In the genomic region with DNA sequence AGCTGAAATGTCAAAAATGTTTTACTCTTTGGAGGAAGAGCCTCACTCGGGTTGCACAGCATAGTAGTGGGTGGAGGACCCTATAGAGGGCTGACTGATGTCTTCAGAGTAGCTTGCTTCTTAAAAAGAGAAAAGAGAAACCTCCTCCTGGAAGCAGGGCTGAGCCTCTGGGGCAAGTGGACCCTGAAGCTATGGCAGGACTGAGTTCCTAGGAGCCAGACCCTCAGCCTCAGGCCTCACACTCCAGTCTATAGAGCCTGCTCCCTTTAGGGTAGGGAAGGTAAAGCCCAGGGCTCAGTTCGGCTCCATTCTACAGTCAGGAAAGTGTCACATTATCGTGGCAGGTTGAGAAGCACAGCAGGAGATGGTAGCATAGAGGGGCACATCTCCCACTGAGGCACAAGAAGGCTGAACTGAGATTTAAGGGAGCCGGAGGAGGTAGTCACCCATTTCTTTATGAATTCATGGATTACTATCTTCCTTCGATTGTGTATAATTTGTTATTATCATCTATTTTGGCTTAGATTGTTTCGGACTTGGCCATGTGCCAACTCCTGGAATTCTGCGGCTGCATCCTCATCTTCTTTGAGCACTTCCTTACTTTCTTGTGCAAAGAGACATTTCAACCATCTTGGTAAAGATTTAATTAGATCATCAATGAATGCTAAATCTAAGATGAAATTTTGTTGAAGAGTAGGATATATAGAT, we compare ENCODE assay signal across 19 cellular contexts. TPM values are rescaled to one million over a fixed set of nuclear protein-coding genes. Genes with fewer than 3 reads are reported as not detected.
DNase-seq lines count a peak whose midpoint lies in the region; ATAC-seq, FAIRE-seq and TF ChIP-seq lines count a peak whose summit lies in the region.
"Had no signal": no experiment of that assay in that cellular context is flagged by ENCODE, and none has a peak within 500 bp of the region (broad histone marks: within the 10 kb centered on the region; RNA-seq: fewer than 3 reads in every experiment).

No MANE protein-coding gene starts in this region.

- 81% methylated on average over 7 of the region's 7 CpGs for WGBS in A549 (ENCODE audit: missing lambda C conversion rate)

- no peak for TF ChIP-seq POLR2A in A549 (IDR thresholded peaks at IDR 0.05; ENCODE audit: low read length)

- CTCF ChIA-PET in A549 (lab: Yijun Ruan, JAX), result interaction anchor here (1.0 to 26.8 kb wide), 8 partner anchors 7 to 105 kb away, joined by 3 to 386 read pairs (median 4); a partner anchor contains a TSS

- H3K4me1 ChIP-seq in A549, result peaks cover 25% of the 10 kb centered on the region
- H3K4me1 ChIP-seq in BE2C, result no peaks in the 10 kb centered on the region

- H3K27me3 ChIP-seq in WERI-Rb-1 (ENCODE audit: insufficient read depth, low read depth, severe bottlenecking), result no peaks in the 10 kb centered on the region
- H3K27me3 ChIP-seq in BE2C, result no peaks in the 10 kb centered on the region

- no peaks in the 10 kb centered on the region for H3K36me3 ChIP-seq in WERI-Rb-1
- no peaks in the 10 kb centered on the region for H3K36me3 ChIP-seq in BE2C
- H3K36me3 ChIP-seq: BLaER1 treated with 17β-estradiol and CSF1 and Interleukin-3, amounts not matched to agents 10 nM and 100 nM had no signal

- no peak for TF ChIP-seq EP300 in A549 (IDR thresholded peaks at IDR 0.05)

- intact Hi-C loops in sciatic nerve (cut with DNase I), result no loop called here

- FAIRE-seq in A549 (lab: Jason Lieb, UNC), result no peak
- FAIRE-seq: D721Med, GM12891 had no signal

- POLR2A ChIA-PET in A549 (lab: Yijun Ruan, JAX), result no interaction called here

- no peak for TF ChIP-seq CTCF in A549 (IDR thresholded peaks at IDR 0.05)
- no peak for TF ChIP-seq CTCF in WERI-Rb-1 (IDR thresholded peaks at IDR 0.05; ENCODE audit: low read depth, low read length)
- no peak for TF ChIP-seq CTCF in BE2C (IDR thresholded peaks at IDR 0.05; ENCODE audit: low read depth, low read length)

- no peak overlapping the region for H3K4me2 ChIP-seq in A549
- H3K4me2 ChIP-seq: BLaER1 treated with 17β-estradiol and CSF1 and Interleukin-3, amounts not matched to agents 10 nM and 100 nM; GM23338; PC-9 had no signal

- TF ChIP-seq RAD21 in A549 (conservative IDR thresholded peaks at IDR 0.05 in 1 of 2, IDR thresholded peaks at IDR 0.05 in 1 of 2), result no peak

- H3K9me3 ChIP-seq in A549 (no peaks in the 10 kb centered on the region), WERI-Rb-1 (ENCODE audit: severe bottlenecking) (no peaks in the 10 kb centered on the region), BE2C (no peaks in the 10 kb centered on the region)
- H3K9me3 ChIP-seq: BLaER1 treated with 17β-estradiol and CSF1 and Interleukin-3, amounts not matched to agents 10 nM and 100 nM had no signal

- no peak overlapping the region for H3K4me3 ChIP-seq in A549
- H3K4me3 ChIP-seq in WERI-Rb-1 (ENCODE audit: low read depth, low read length), result no peak overlapping the region
- H3K4me3 ChIP-seq in BE2C (ENCODE audit: low read depth, low read length), result no peak overlapping the region
- H3K4me3 ChIP-seq: BLaER1 treated with 17β-estradiol and CSF1 and Interleukin-3, amounts not matched to agents 10 nM and 100 nM; GM23338; PC-9 had no signal

- H3K27ac ChIP-seq in A549 (peak overlapping the region; percentile 4 to 45; a peak in 3 of 6 replicates), WERI-Rb-1 (no peak overlapping the region)
- H3K27ac ChIP-seq: BLaER1 treated with 17β-estradiol and CSF1 and Interleukin-3, amounts not matched to agents 10 nM and 100 nM; PC-9; RWPE1 had no signal

- ATAC-seq in A549, result no peak
- no peak for ATAC-seq in left lobe of liver
- no peak for ATAC-seq in sciatic nerve
- ATAC-seq in GM21717 (IDR thresholded peaks at IDR 0.05; ENCODE audit: unreplicated experiment), result no peak
- ATAC-seq: GM23338 had no signal

- DNase-seq in A549 (ENCODE audit: low read depth in 1 of 2, low spot score in 1 of 2) (no peak), WERI-Rb-1 (peak; percentile 2), left lobe of liver (ENCODE audit: low spot score) (peak; percentile 14), sciatic nerve (ENCODE audit: low spot score) (peak; percentile 39), NCI-H128 (lab: John Stamatoyannopoulos, UW; ENCODE audit: unreplicated experiment) (no peak), BE2C (no peak)
- DNase-seq: CD8-positive, alpha-beta memory T cell; KBM-7; NCI-H1105 treated with DMSO at 0.1 percent for 48 hours; NCI-H187; NCI-H345; NCI-H524 treated with DMSO at 0.1 percent for 48 hours; PC-9 had no signal

TF ChIP-seq in A549, 52 proteins besides CTCF, POLR2A, EP300 and RAD21:
- TF ChIP-seq, protein P1, sequence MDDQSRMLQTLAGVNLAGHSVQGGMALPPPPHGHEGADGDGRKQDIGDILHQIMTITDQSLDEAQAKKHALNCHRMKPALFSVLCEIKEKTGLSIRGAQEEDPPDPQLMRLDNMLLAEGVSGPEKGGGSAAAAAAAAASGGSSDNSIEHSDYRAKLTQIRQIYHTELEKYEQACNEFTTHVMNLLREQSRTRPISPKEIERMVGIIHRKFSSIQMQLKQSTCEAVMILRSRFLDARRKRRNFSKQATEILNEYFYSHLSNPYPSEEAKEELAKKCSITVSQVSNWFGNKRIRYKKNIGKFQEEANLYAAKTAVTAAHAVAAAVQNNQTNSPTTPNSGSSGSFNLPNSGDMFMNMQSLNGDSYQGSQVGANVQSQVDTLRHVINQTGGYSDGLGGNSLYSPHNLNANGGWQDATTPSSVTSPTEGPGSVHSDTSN (IDR thresholded peaks at IDR 0.05), result no peak
- TF ChIP-seq SMC3 (IDR thresholded peaks at IDR 0.05) (no peak), ZFP36 (IDR thresholded peaks at IDR 0.05; ENCODE audit: borderline replicate concordance, partially characterized antibody) (no peak)
- TF ChIP-seq, protein P2, sequence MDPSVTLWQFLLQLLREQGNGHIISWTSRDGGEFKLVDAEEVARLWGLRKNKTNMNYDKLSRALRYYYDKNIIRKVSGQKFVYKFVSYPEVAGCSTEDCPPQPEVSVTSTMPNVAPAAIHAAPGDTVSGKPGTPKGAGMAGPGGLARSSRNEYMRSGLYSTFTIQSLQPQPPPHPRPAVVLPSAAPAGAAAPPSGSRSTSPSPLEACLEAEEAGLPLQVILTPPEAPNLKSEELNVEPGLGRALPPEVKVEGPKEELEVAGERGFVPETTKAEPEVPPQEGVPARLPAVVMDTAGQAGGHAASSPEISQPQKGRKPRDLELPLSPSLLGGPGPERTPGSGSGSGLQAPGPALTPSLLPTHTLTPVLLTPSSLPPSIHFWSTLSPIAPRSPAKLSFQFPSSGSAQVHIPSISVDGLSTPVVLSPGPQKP (IDR thresholded peaks at IDR 0.05; ENCODE audit: low read depth, low read length), result no peak

RNA-seq across cellular contexts. Expression of a gene that starts 7.4 kb away (rescaled TPM):
- polyA plus RNA-seq in A549 (2011; rRNA removed) (44.3 and 54.8 TPM in 2 replicates), A549 (2017; fragmentation: RNase III; extraction: RNeasy Plus Mini Kit Qiagen cat#74134 plus additional on column Dnase treatment) (70.7 to 103 TPM (median 90.6 TPM) in 3 replicates)
- polyA plus RNA-seq in A549 (2012; cell fraction: cytosol; rRNA removed), result 47.9 and 48.0 TPM in 2 replicates
- polyA plus RNA-seq in A549 (2012; cell fraction: nucleus; rRNA removed), result 222 and 260 TPM in 2 replicates
- 20.1 and 41.6 TPM in 2 replicates for polyA minus RNA-seq in A549 (2011; rRNA and poly(A)+ RNA removed)
- total RNA-seq in left lobe of liver (8.1 TPM), sciatic nerve (44.3 TPM)
- polyA plus RNA-seq in BE2C (2012; ENCODE audit: insufficient read depth, insufficient read length, low read depth), result 19.9 TPM
- polyA plus RNA-seq: CD8-positive, alpha-beta memory T cell had no signal

RNA-seq across cellular contexts. Expression of a gene that starts 25.5 kb away (rescaled TPM):
- 57.7 and 63.8 TPM in 2 replicates for polyA plus RNA-seq in A549 (2011; rRNA removed)
- 19.9 and 25.2 TPM in 2 replicates for polyA plus RNA-seq in A549 (2012; cell fraction: cytosol; rRNA removed)
- 12.5 and 13.7 TPM in 2 replicates for polyA plus RNA-seq in A549 (2012; cell fraction: nucleus; rRNA removed)
- 48.1 to 55.5 TPM (median 50.3 TPM) in 3 replicates for polyA plus RNA-seq in A549 (2017; fragmentation: RNase III; extraction: RNeasy Plus Mini Kit Qiagen cat#74134 plus additional on column Dnase treatment)
- polyA minus RNA-seq in A549 (2011; rRNA and poly(A)+ RNA removed), result 83.1 and 90.7 TPM in 2 replicates
- total RNA-seq in left lobe of liver, result 12.5 TPM
- total RNA-seq in sciatic nerve, result 73.8 TPM
- 58.5 TPM for polyA plus RNA-seq in BE2C (2012; ENCODE audit: insufficient read depth, insufficient read length, low read depth)

RNA-seq across cellular contexts. Expression of a gene that starts 44.5 kb away (rescaled TPM):
- polyA plus RNA-seq in A549 (2011; rRNA removed) (332 and 490 TPM in 2 replicates), A549 (2017; fragmentation: RNase III; extraction: RNeasy Plus Mini Kit Qiagen cat#74134 plus additional on column Dnase treatment) (364 to 399 TPM (median 368 TPM) in 3 replicates)
- polyA plus RNA-seq in A549 (2012; cell fraction: cytosol; rRNA removed), result 272 and 316 TPM in 2 replicates
- 597 and 706 TPM in 2 replicates for polyA plus RNA-seq in A549 (2012; cell fraction: nucleus; rRNA removed)
- 330 and 342 TPM in 2 replicates for polyA minus RNA-seq in A549 (2011; rRNA and poly(A)+ RNA removed)
- total RNA-seq in left lobe of liver (81.6 TPM), sciatic nerve (169 TPM)
- polyA plus RNA-seq in BE2C (2012; ENCODE audit: insufficient read depth, insufficient read length, low read depth), result 266 TPM

Comparison
In these comparisons a context has a peak if more than half of its experiments do, and no peak if none do; other contexts are left out.
1. DNase-seq: peak in WERI-Rb-1 (single experiment), left lobe of liver (single experiment) and sciatic nerve (single experiment); none in A549 (0 of 2), NCI-H128 (single experiment) and BE2C (single experiment).